14 cellular contexts compared by ENCODE assay signal in genomic region chr1:41863683-41864082, GRCh38. TPM values are rescaled to one million over a fixed set of nuclear protein-coding genes. Genes with fewer than 3 reads are reported as not detected.
DNase-seq lines count a peak whose midpoint lies in the region; ATAC-seq and TF ChIP-seq lines count a peak whose summit lies in the region.
"Had no signal": no experiment of that assay in that cellular context is flagged by ENCODE, and none has a peak within 500 bp of the region (broad histone marks: within the 10 kb centered on the region; RNA-seq: fewer than 3 reads in every experiment).

No MANE protein-coding gene starts in this region.

- H2AFZ ChIP-seq in DND-41 (ENCODE audit: low read depth, low read length) (no peak overlapping the region), mesenchymal stem cell (ENCODE audit: low read depth, low read length) (no peak overlapping the region)

- peaks cover 81% of the 10 kb centered on the region for H3K4me1 ChIP-seq in DND-41 (ENCODE audit: insufficient read depth, low read length)
- peaks cover 22% of the 10 kb centered on the region for H3K4me1 ChIP-seq in SJCRH30
- H3K4me1 ChIP-seq in mesenchymal stem cell (ENCODE audit: control insufficient read depth, insufficient read depth, low read depth, low read length), result peaks cover 26% of the 10 kb centered on the region

- H3K4me2 ChIP-seq in DND-41 (ENCODE audit: insufficient read depth, low read length) (peak overlapping the region; percentile 53), mesenchymal stem cell (ENCODE audit: low read length, poor library complexity, severe bottlenecking) (no peak overlapping the region)

- no peak overlapping the region for H4K8ac ChIP-seq in mesenchymal stem cell (ENCODE audit: low read length)

- H3K27me3 ChIP-seq in DND-41 (ENCODE audit: insufficient read depth, low read length, poor library complexity) (no peaks in the 10 kb centered on the region), SJCRH30 (peaks cover 5% of the 10 kb centered on the region; the same call in 1 of the 2 replicates), mesenchymal stem cell (ENCODE audit: control insufficient read depth in 1 of 2, insufficient read depth in 1 of 2, low read length in 2 of 2) (peaks cover 0 to 18% of the 10 kb centered on the region in 2 experiments)

- H2BK15ac ChIP-seq in mesenchymal stem cell (ENCODE audit: low read depth, poor library complexity, severe bottlenecking), result no peak overlapping the region

- intact Hi-C loops in left ventricle myocardium superior (cut with micrococcal nuclease), result loop anchor here (10.0 kb wide), 1 partner anchor 51 kb away; the partner anchor contains the start of gene HIVEP3

- H3K9ac ChIP-seq in DND-41 (ENCODE audit: low read depth, low read length) (peak overlapping the region; percentile 44), mesenchymal stem cell (ENCODE audit: low read length) (no peak overlapping the region)

- H3K79me1 ChIP-seq in mesenchymal stem cell (replicated peaks; ENCODE audit: low read length, poor library complexity, severe bottlenecking), result peaks cover 36% of the 10 kb centered on the region

- no peak overlapping the region for H3K14ac ChIP-seq in mesenchymal stem cell (ENCODE audit: low read length in 2 of 2)

- no peak overlapping the region for H2BK120ac ChIP-seq in mesenchymal stem cell (ENCODE audit: low read depth, low read length)

- H4K91ac ChIP-seq in mesenchymal stem cell (ENCODE audit: low read length), result no peak overlapping the region

- H4K20me1 ChIP-seq in DND-41 (ENCODE audit: insufficient read depth, low read length), result peaks cover 26% of the 10 kb centered on the region

- DNase-seq in DND-41 (no peak), SJCRH30 (no peak), mesenchymal stem cell (peak; percentile 27), SW480 (ENCODE audit: low spot score) (no peak), left ventricle myocardium superior (no peak)
- DNase-seq: C1 segment of cervical spinal cord, DMS79, NCI-H1105, NCI-H2081 treated with DMSO at 0.1 percent for 48 hours, SW 1271 had no signal

- H2BK5ac ChIP-seq in mesenchymal stem cell (ENCODE audit: low read depth, low read length, poor library complexity, severe bottlenecking), result peak overlapping the region; percentile 53

- no peak overlapping the region for H3K18ac ChIP-seq in mesenchymal stem cell (ENCODE audit: low read depth in 1 of 2, low read length in 2 of 2)

- no peak overlapping the region for H3K4ac ChIP-seq in mesenchymal stem cell (ENCODE audit: low read depth in 1 of 2, low read length in 2 of 2)

- H3K27ac ChIP-seq in DND-41 (ENCODE audit: low read length) (peak overlapping the region; percentile 86), KOPT-K1 (ENCODE audit: low read depth, low read length, poor library complexity, severe bottlenecking) (peak overlapping the region; percentile 100), SJCRH30 (peak overlapping the region; percentile 35; the same call in 1 of the 2 replicates), mesenchymal stem cell (ENCODE audit: low read length, poor library complexity, severe bottlenecking) (peak overlapping the region; percentile 81)

- no peak overlapping the region for H3K23ac ChIP-seq in mesenchymal stem cell (ENCODE audit: low read length in 2 of 2)

- H3K9me3 ChIP-seq in DND-41 (ENCODE audit: insufficient read depth, low read length, severe bottlenecking), result no peaks in the 10 kb centered on the region
- no peaks in the 10 kb centered on the region for H3K9me3 ChIP-seq in KOPT-K1 (ENCODE audit: insufficient read depth, low read length, poor library complexity, severe bottlenecking)
- H3K9me3 ChIP-seq in SJCRH30 (replicated peaks), result no peaks in the 10 kb centered on the region
- no peaks in the 10 kb centered on the region for H3K9me3 ChIP-seq in mesenchymal stem cell (ENCODE audit: control insufficient read depth, low read length)
- H3K9me3 ChIP-seq: HAP-1 had no signal

- peak overlapping the region; percentile 33 for H2AK5ac ChIP-seq in mesenchymal stem cell (ENCODE audit: low read length, severe bottlenecking)

- ATAC-seq in DND-41 (ENCODE audit: insufficient read depth, low read depth), result no peak
- no peak for ATAC-seq in left ventricle myocardium superior
- ATAC-seq in HG02759 (IDR thresholded peaks at IDR 0.05; ENCODE audit: unreplicated experiment), result no peak

- 43% methylated on average over 3 of the region's 3 CpGs for WGBS in mesenchymal stem cell

- no peak overlapping the region for H2BK12ac ChIP-seq in mesenchymal stem cell (ENCODE audit: low read length in 2 of 2)

- peaks cover 100% of the 10 kb centered on the region for H3K79me2 ChIP-seq in DND-41 (ENCODE audit: insufficient read depth, low read length)

- peaks cover 69% of the 10 kb centered on the region for H3K36me3 ChIP-seq in DND-41 (ENCODE audit: insufficient read depth, low read length)
- H3K36me3 ChIP-seq in KOPT-K1 (ENCODE audit: insufficient read depth, low read length), result peaks cover 41% of the 10 kb centered on the region
- H3K36me3 ChIP-seq in SJCRH30, result no peaks in the 10 kb centered on the region
- H3K36me3 ChIP-seq in mesenchymal stem cell (ENCODE audit: control insufficient read depth in 1 of 2, insufficient read depth in 2 of 2, low read depth in 1 of 2, low read length in 2 of 2), result no peaks in the 10 kb centered on the region
- H3K36me3 ChIP-seq: HAP-1 had no signal

- H3K4me3 ChIP-seq in DND-41 (ENCODE audit: low read depth in 1 of 2, low read length in 2 of 2), result peak overlapping the region in 1 of 2 experiments; percentile 17; a peak in 1 of 4 replicates
- no peak overlapping the region for H3K4me3 ChIP-seq in SJCRH30
- H3K4me3 ChIP-seq in mesenchymal stem cell (ENCODE audit: insufficient read depth in 1 of 2, low read depth in 1 of 2, low read length in 2 of 2), result no peak overlapping the region
- H3K4me3 ChIP-seq: HAP-1, K562 had no signal

- TF ChIP-seq CTCF in DND-41 (IDR thresholded peaks at IDR 0.05; ENCODE audit: borderline replicate concordance, extremely low read depth, low read length, poor library complexity, severe bottlenecking), result no peak

RNA-seq across cellular contexts. Expression of gene HIVEP3, which starts 55.0 kb away (rescaled TPM):
- total RNA-seq in SJCRH30 (2014; rRNA removed; shearing (Covaris generic)), result 2.5 and 2.8 TPM in 2 replicates
- 3.5 TPM for polyA plus RNA-seq in mesenchymal stem cell (2013, experiment 1 of 2)
- polyA plus RNA-seq in mesenchymal stem cell (2013, experiment 2 of 2), result 3.6 TPM
- total RNA-seq in left ventricle myocardium superior, result 6.5 TPM

Comparison
In these comparisons a context has a peak if more than half of its experiments do, and no peak if none do; other contexts are left out.
1. H3K27ac ChIP-seq: peak in every context shown above with its lines; median percentile 100 in KOPT-K1; 86 in DND-41; 81 in mesenchymal stem cell; 35 in SJCRH30.